In genomic region chr4:100257567-100257966, GRCh38 we compare ENCODE assay signal across 14 cellular contexts.
DNase-seq lines count a peak whose midpoint lies in the region; ATAC-seq, FAIRE-seq and TF ChIP-seq lines count a peak whose summit lies in the region.
"Had no signal": no experiment of that assay in that cellular context is flagged by ENCODE, and none has a peak within 500 bp of the region (broad histone marks: within the 10 kb centered on the region; RNA-seq: fewer than 3 reads in every experiment).

No MANE protein-coding gene starts in this region.

- H3K36me3 Mint-ChIP-seq in effector memory CD8-positive, alpha-beta T cell (ENCODE audit: insufficient read depth) = no peaks in the 10 kb centered on the region
- H3K36me3 Mint-ChIP-seq: CD8-positive, alpha-beta T cell had no signal

- no peaks in the 10 kb centered on the region for H3K9me2 ChIP-seq in SK-N-SH

- no peaks in the 10 kb centered on the region for H3K79me2 ChIP-seq in H1 (ENCODE audit: control insufficient read depth in 1 of 2, insufficient read depth in 2 of 2, low read length in 2 of 2)
- no peaks in the 10 kb centered on the region for H3K79me2 ChIP-seq in SK-N-SH (ENCODE audit: insufficient read depth)

- H2AFZ ChIP-seq in H1 (ENCODE audit: low read length) (peak overlapping the region; percentile 65; the same call in 1 of the 2 replicates), SK-N-SH (ENCODE audit: low read depth) (no peak overlapping the region)

- H3K27ac ChIP-seq in H1 (ENCODE audit: low read depth, low read length) = no peak overlapping the region
- no peak overlapping the region for H3K27ac ChIP-seq in SK-N-SH (ENCODE audit: low read depth in 2 of 2, low read length in 1 of 2)

- H3F3A ChIP-seq in SK-N-SH (replicated peaks; ENCODE audit: insufficient read depth) = no peaks in the 10 kb centered on the region

- H3K27me3 ChIP-seq in H1 (replicated peaks in 1 of 4; ENCODE audit: control insufficient read depth in 3 of 4, extremely low read depth in 1 of 4, insufficient read depth in 3 of 4, low read length in 3 of 4) = no peaks in the 10 kb centered on the region
- H3K27me3 ChIP-seq in SK-N-SH (ENCODE audit: insufficient read depth) = no peaks in the 10 kb centered on the region

- peaks cover 0 to 9% of the 10 kb centered on the region in 2 donors for H3K27me3 Mint-ChIP-seq in effector memory CD8-positive, alpha-beta T cell

- H3K14ac ChIP-seq in H1 (ENCODE audit: insufficient read length) = no peak overlapping the region

- H2BK15ac ChIP-seq in H1 (ENCODE audit: low read length) = no peak overlapping the region

- H3K4me3 Mint-ChIP-seq in effector memory CD8-positive, alpha-beta T cell = no peak overlapping the region
- H3K4me3 Mint-ChIP-seq: CD8-positive, alpha-beta T cell had no signal

- no peak overlapping the region for H2AK5ac ChIP-seq in H1 (ENCODE audit: low read depth, low read length)

- 0 out of 2 replicates have a peak overlapping the region, but pooled peaks have one; percentile 27 for H2BK5ac ChIP-seq in H1 (ENCODE audit: low read depth, low read length)

- H2BK12ac ChIP-seq in H1 (ENCODE audit: low read depth, low read length) = 0 out of 2 replicates have a peak overlapping the region, but pooled peaks have one; percentile 41

- TF ChIP-seq EP300 in H1 (IDR thresholded peaks at IDR 0.05; ENCODE audit: borderline replicate concordance in 1 of 2, low read depth in 2 of 2, low read length in 2 of 2) (no peak), SK-N-SH (IDR thresholded peaks at IDR 0.05; ENCODE audit: borderline replicate concordance in 1 of 2, low read depth in 1 of 2, low read length in 1 of 2) (no peak)

- H3K36me3 ChIP-seq in H1 (ENCODE audit: control insufficient read depth in 2 of 4, insufficient read depth in 4 of 4, low read length in 3 of 4) = no peaks in the 10 kb centered on the region
- H3K36me3 ChIP-seq in SK-N-SH (replicated peaks in 1 of 2; ENCODE audit: control insufficient read depth in 1 of 2, insufficient read depth in 2 of 2, low read length in 1 of 2) = no peaks in the 10 kb centered on the region

- H4K91ac ChIP-seq in H1 (replicated peaks; ENCODE audit: insufficient read length, low read length) = no peak overlapping the region

- peak; percentile 9 for DNase-seq in NCI-H1694 treated with DMSO at 0.1 percent for 48 hours (lab: John Stamatoyannopoulos, UW)
- DNase-seq in NCI-H1694 (lab: John Stamatoyannopoulos, UW) = no peak
- DNase-seq in NOMO-1 treated with dmso at 0.1 percent for 144 hours (lab: John Stamatoyannopoulos, UW; ENCODE audit: unreplicated experiment) = peak; percentile 74
- DNase-seq in H1 (ENCODE audit: low read depth in 1 of 2, low spot score in 2 of 2) = peak in 1 of 2 experiments; percentile 1
- no peak for DNase-seq in stimulated activated naive CD8-positive, alpha-beta T cell treated with anti-CD3 and anti-CD28 coated beads, Interleukin-15, Interleukin-2, amounts not matched to agents 100 U/mL and 50 U/mL, for 24 hours
- no peak for DNase-seq in SK-N-SH
- DNase-seq in effector memory CD8-positive, alpha-beta T cell = no peak
- DNase-seq: 8988T; activated effector memory CD4-positive, alpha-beta T cell treated with anti-CD3 and anti-CD28 coated beads, Interleukin-2, amount 50 U/mL, for 16 hours; CD8-positive, alpha-beta T cell; dermis blood vessel endothelial cell; MM.1S had no signal

- H4K5ac ChIP-seq in H1 (ENCODE audit: insufficient read length, low read depth, low read length) = no peak overlapping the region

- no peak overlapping the region for H3K56ac ChIP-seq in H1 (replicated peaks; ENCODE audit: insufficient read length, low read depth, low read length)

- no peak for FAIRE-seq in H1 (lab: Jason Lieb, UNC)
- FAIRE-seq: H54 had no signal

- H3K4me2 ChIP-seq in H1 (ENCODE audit: insufficient read depth in 1 of 2, low read depth in 2 of 2, low read length in 2 of 2) (no peak overlapping the region), SK-N-SH (no peak overlapping the region)

- no peaks in the 10 kb centered on the region for H3K79me1 ChIP-seq in H1 (ENCODE audit: low read depth, low read length)

- H3K4me1 Mint-ChIP-seq in effector memory CD8-positive, alpha-beta T cell (ENCODE audit: low read depth in 2 of 2) = no peaks in the 10 kb centered on the region

- no peak overlapping the region for H3K18ac ChIP-seq in H1 (ENCODE audit: extremely low read depth, low read length)

- H2BK20ac ChIP-seq in H1 (ENCODE audit: low read length) = no peak overlapping the region

- TF ChIP-seq RAD21 in H1 (IDR thresholded peaks at IDR 0.05 in 1 of 2, conservative IDR thresholded peaks at IDR 0.05 in 1 of 2; ENCODE audit: low read depth in 2 of 2, low read length in 2 of 2) (no peak), SK-N-SH (IDR thresholded peaks at IDR 0.05; ENCODE audit: low read length) (no peak)

- no peaks in the 10 kb centered on the region for H3K9me3 ChIP-seq in H1 (ENCODE audit: insufficient read depth in 2 of 2, low read depth in 1 of 2, low read length in 1 of 2)
- H3K9me3 ChIP-seq in SK-N-SH = no peaks in the 10 kb centered on the region

- no peaks in the 10 kb centered on the region; the same call in 1 of the 2 replicates for H3K23me2 ChIP-seq in H1 (ENCODE audit: low read depth, low read length)

- H3K9ac ChIP-seq in H1 (replicated peaks in 1 of 4; ENCODE audit: extremely low read depth in 1 of 4, low read depth in 3 of 4, low read length in 3 of 4) = no peak overlapping the region
- H3K9ac ChIP-seq in SK-N-SH = no peak overlapping the region

- no peak overlapping the region for H3K27ac Mint-ChIP-seq in effector memory CD8-positive, alpha-beta T cell
- H3K27ac Mint-ChIP-seq: CD8-positive, alpha-beta T cell had no signal

- no peaks in the 10 kb centered on the region for H3K9me3 Mint-ChIP-seq in effector memory CD8-positive, alpha-beta T cell
- H3K9me3 Mint-ChIP-seq: CD8-positive, alpha-beta T cell had no signal

- peaks cover 0 to 3% (median 0%) of the 10 kb centered on the region in 4 experiments; a peak in 2 of 7 replicates for H3K4me1 ChIP-seq in H1 (replicated peaks in 1 of 4; ENCODE audit: control insufficient read depth in 3 of 4, insufficient read depth in 4 of 4, low read length in 3 of 4)
- H3K4me1 ChIP-seq in SK-N-SH (ENCODE audit: control insufficient read depth in 1 of 2, insufficient read depth in 2 of 2, low read depth in 1 of 2, low read length in 1 of 2) = no peaks in the 10 kb centered on the region

- no peak for TF ChIP-seq POLR2A in H1 (IDR thresholded peaks at IDR 0.05; ENCODE audit: control extremely low read depth in 1 of 2, low read depth in 2 of 2, low read length in 2 of 2)

- H2BK120ac ChIP-seq in H1 (replicated peaks; ENCODE audit: low read depth, low read length) = no peak overlapping the region

- WGBS in H1 (ENCODE audit: extremely low coverage in 1 of 2, insufficient coverage in 1 of 2, insufficient read length in 1 of 2, insufficient replicate concordance in 2 of 2, low coverage in 1 of 2, low lambda C conversion rate in 2 of 2, missing lambda C conversion rate in 1 of 2), 2 experiments = 77% methylated on average over 1 of the region's 1 CpG; no CpG with 5 or more reads in 1 of the 2 experiments
- WGBS in SK-N-SH (ENCODE audit: low lambda C conversion rate) = 53% methylated on average over 1 of the region's 1 CpG

- CTCF ChIA-PET in H1 (lab: Charles Lee; ENCODE audit: partially characterized antibody) (interaction anchor here (0.5 kb wide), 1 partner anchor 1129 kb away, joined by 3 read pairs; no protein-coding TSS in a partner anchor), SK-N-SH (lab: Yijun Ruan, JAX) (no interaction called here)

- TF ChIP-seq CTCF in H1 (IDR thresholded peaks at IDR 0.05; ENCODE audit: control extremely low read depth in 1 of 3, insufficient read depth in 1 of 3, low read depth in 1 of 3, low read length in 3 of 3) (no peak), SK-N-SH (IDR thresholded peaks at IDR 0.05) (no peak)

- no peak overlapping the region for H3K23ac ChIP-seq in H1 (ENCODE audit: insufficient read length)

- ATAC-seq in stimulated activated naive CD8-positive, alpha-beta T cell treated with anti-CD3 and anti-CD28 coated beads, Interleukin-15, Interleukin-2, amounts not matched to agents 100 U/mL and 50 U/mL, for 24 hours = peak; percentile 68
- no peak for ATAC-seq in GM21447 (IDR thresholded peaks at IDR 0.05; ENCODE audit: unreplicated experiment)
- no peak for ATAC-seq in effector memory CD8-positive, alpha-beta T cell (replicated peaks)
- ATAC-seq: CD8-positive, alpha-beta T cell had no signal

- no peaks in the 10 kb centered on the region for H4K20me1 ChIP-seq in H1 (replicated peaks in 1 of 2; ENCODE audit: control insufficient read depth in 1 of 2, insufficient read depth in 2 of 2, low read length in 2 of 2)
- H4K20me1 ChIP-seq in SK-N-SH (ENCODE audit: insufficient read depth) = no peaks in the 10 kb centered on the region

- H3K4ac ChIP-seq in H1 (replicated peaks; ENCODE audit: insufficient read length, low read depth, low read length) = no peak overlapping the region

- H4K8ac ChIP-seq in H1 (ENCODE audit: extremely low read depth, insufficient read depth, low read length) = no peak overlapping the region

- POLR2A ChIA-PET in H1 (lab: Charles Lee; ENCODE audit: partially characterized antibody) (no interaction called here), SK-N-SH (lab: Yijun Ruan, JAX) (no interaction called here)

- H3K4me3 ChIP-seq in H1 (ENCODE audit: extremely low read depth in 1 of 4, insufficient read depth in 2 of 4, low read depth in 3 of 4, low read length in 4 of 4) (no peak overlapping the region), SK-N-SH (ENCODE audit: low read depth in 2 of 2, low read length in 1 of 2) (no peak overlapping the region)

TF ChIP-seq in H1, 55 proteins besides CTCF, POLR2A, EP300 and RAD21 (continues in another document):
- no peak for TF ChIP-seq SP4 (IDR thresholded peaks at IDR 0.05; ENCODE audit: low read length)
- no peak for TF ChIP-seq BRCA1 (IDR thresholded peaks at IDR 0.05; ENCODE audit: low read depth, low read length)
- no peak for TF ChIP-seq CEBPB (IDR thresholded peaks at IDR 0.05; ENCODE audit: low read depth, low read length)
- TF ChIP-seq CREB1 (IDR thresholded peaks at IDR 0.05) = no peak
- no peak for TF ChIP-seq BCL11A (IDR thresholded peaks at IDR 0.05; ENCODE audit: low read depth in 2 of 2, low read length in 2 of 2)
- no peak for TF ChIP-seq BACH1 (IDR thresholded peaks at IDR 0.05; ENCODE audit: low read length)
- no peak for TF ChIP-seq CHD2 (IDR thresholded peaks at IDR 0.05; ENCODE audit: low read length)
- TF ChIP-seq KDM4A (IDR thresholded peaks at IDR 0.05; ENCODE audit: low read depth, low read length, severe bottlenecking) = no peak

TF ChIP-seq in SK-N-SH, 30 proteins besides CTCF, POLR2A, EP300 and RAD21:
- TF ChIP-seq EZH2phosphoT487 (IDR thresholded peaks at IDR 0.05; ENCODE audit: borderline replicate concordance, low read depth) (no peak), RFX5 (IDR thresholded peaks at IDR 0.05; ENCODE audit: low read length) (no peak), USF1 (IDR thresholded peaks at IDR 0.05; ENCODE audit: borderline replicate concordance, low read depth) (no peak), FOSL2 (IDR thresholded peaks at IDR 0.05; ENCODE audit: borderline replicate concordance, low read depth) (no peak)

Comparison
In these comparisons a context has a peak if more than half of its experiments do, and no peak if none do; other contexts are left out.
1. DNase-seq: peak in NCI-H1694 treated with DMSO at 0.1 percent for 48 hours (single experiment) and NOMO-1 treated with dmso at 0.1 percent for 144 hours (single experiment); none in NCI-H1694 (single experiment), stimulated activated naive CD8-positive, alpha-beta T cell treated with anti-CD3 and anti-CD28 coated beads, Interleukin-15, Interleukin-2, amounts not matched to agents 100 U/mL and 50 U/mL, for 24 hours (single experiment), SK-N-SH (single experiment) and effector memory CD8-positive, alpha-beta T cell (0 of 3).